Comparison of ENCODE assay signal across 22 cellular contexts in the genomic region with DNA sequence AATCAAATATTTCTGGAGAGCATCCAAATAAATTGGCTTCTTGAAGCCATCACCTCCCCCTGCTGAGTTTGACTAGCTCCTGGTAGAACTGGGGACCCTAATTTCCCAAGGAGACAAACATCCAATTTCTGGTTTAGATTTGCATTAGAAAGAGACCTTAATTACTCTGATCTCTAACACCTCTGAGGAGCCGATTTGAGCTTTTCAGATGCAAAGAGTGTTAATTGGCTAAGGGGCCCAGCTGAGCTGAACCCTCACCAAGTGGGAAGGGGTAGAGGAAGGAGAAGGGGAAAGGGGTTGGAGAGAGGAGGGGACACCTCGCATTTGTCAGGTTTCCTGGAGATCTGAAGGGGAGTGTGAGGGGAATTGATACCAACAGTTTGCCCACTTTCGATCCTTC.
"Had no signal": no experiment of that assay in that cellular context is flagged by ENCODE, and none has a peak within 500 bp of the region (broad histone marks: within the 10 kb centered on the region; RNA-seq: fewer than 3 reads in every experiment).

No MANE protein-coding gene starts in this region.

- H3K27ac Mint-ChIP-seq: activated CD4-positive, alpha-beta T cell treated with anti-CD3 and anti-CD28 coated beads, Interleukin-2, amount 10 ng/mL, durations not matched to agents 7 days and 5 days; activated CD8-positive, alpha-beta memory T cell treated with anti-CD3 and anti-CD28 coated beads, Interleukin-2, amount 10 ng/mL, durations not matched to agents 7 days and 5 days; activated CD8-positive, alpha-beta T cell treated with anti-CD3 and anti-CD28 coated beads for 36 hours; activated naive CD8-positive, alpha-beta T cell treated with anti-CD3 and anti-CD28 coated beads, Interleukin-2, amount 50 U/mL, for 24 hours; activated T-helper 1 cell treated with anti-CD3 and anti-CD28 coated beads, Interleukin-12 subunit alpha, Interleukin-12 subunit beta, Interleukin-2, Interleukin-4 antibody, amounts not matched to agents 30 ng/mL and 10 ng/mL and 1 ng/mL, durations not matched to agents 14 hours and 24 hours and 36 hours; dendritic cell treated with granulocyte-macrophage colony-stimulating factor and Interleukin-4, amounts not matched to agents 40 ng/mL and 50 ng/mL, for 4 days; mesothelial cell of epicardium; naive thymus-derived CD8-positive, alpha-beta T cell; stimulated activated memory B cell treated with anti-CD40 and anti-IgM and Interleukin-4, amounts not matched to agents 10 μg/mL and 1 μg/mL and 100 μg/mL, for 72 hours; T-helper 2 cell treated with Interferon-gamma antibody and Interleukin-4, amounts not matched to agents 5 μg/mL and 100 μg/mL, for 36 hours had no signal

- H3K36me3 Mint-ChIP-seq: activated CD8-positive, alpha-beta memory T cell treated with anti-CD3 and anti-CD28 coated beads, Interleukin-2, amount 10 ng/mL, durations not matched to agents 7 days and 5 days; naive thymus-derived CD8-positive, alpha-beta T cell; stimulated activated memory B cell treated with anti-CD40 and anti-IgM and Interleukin-4, amounts not matched to agents 10 μg/mL and 1 μg/mL and 100 μg/mL, for 72 hours; type B pancreatic cell had no signal

- H3K4me3 Mint-ChIP-seq: activated CD4-positive, alpha-beta T cell treated with anti-CD3 and anti-CD28 coated beads, Interleukin-2, amount 10 ng/mL, durations not matched to agents 7 days and 5 days; activated CD8-positive, alpha-beta memory T cell treated with anti-CD3 and anti-CD28 coated beads, Interleukin-2, amount 10 ng/mL, durations not matched to agents 7 days and 5 days; activated CD8-positive, alpha-beta T cell treated with anti-CD3 and anti-CD28 coated beads for 36 hours; activated naive CD8-positive, alpha-beta T cell treated with anti-CD3 and anti-CD28 coated beads, Interleukin-2, amount 50 U/mL, for 24 hours; activated T-helper 1 cell treated with anti-CD3 and anti-CD28 coated beads, Interleukin-12 subunit alpha, Interleukin-12 subunit beta, Interleukin-2, Interleukin-4 antibody, amounts not matched to agents 30 ng/mL and 10 ng/mL and 1 ng/mL, durations not matched to agents 14 hours and 24 hours and 36 hours; dendritic cell treated with granulocyte-macrophage colony-stimulating factor and Interleukin-4, amounts not matched to agents 40 ng/mL and 50 ng/mL, for 4 days; mesothelial cell of epicardium; naive thymus-derived CD8-positive, alpha-beta T cell; stimulated activated memory B cell treated with anti-CD40 and anti-IgM and Interleukin-4, amounts not matched to agents 10 μg/mL and 1 μg/mL and 100 μg/mL, for 72 hours; T-helper 2 cell treated with Interferon-gamma antibody and Interleukin-4, amounts not matched to agents 5 μg/mL and 100 μg/mL, for 36 hours had no signal

- H3K4me3 ChIP-seq: body of pancreas, lower lobe of right lung, testis, vagina had no signal

- DNase-seq: activated CD4-positive, alpha-beta T cell treated with anti-CD3 and anti-CD28 coated beads, Interleukin-2, amount 10 ng/mL, durations not matched to agents 7 days and 5 days; activated CD4-positive, CD25-positive, alpha-beta regulatory T cell treated with anti-CD3 and anti-CD28 coated beads, Interleukin-2, amount 50 U/mL, for 72 hours; activated CD8-positive, alpha-beta T cell treated with anti-CD3 and anti-CD28 coated beads for 36 hours; activated gamma-delta T cell; activated naive CD4-positive, alpha-beta T cell treated with anti-CD3 and anti-CD28 coated beads, Interleukin-2, amount 50 U/mL, for 16 hours; activated naive CD8-positive, alpha-beta T cell treated with anti-CD3 and anti-CD28 coated beads, Interleukin-2, amount 50 U/mL, for 24 hours; body of pancreas; effector CD8-positive, alpha-beta T cell; foreskin melanocyte; lower lobe of right lung; naive thymus-derived CD8-positive, alpha-beta T cell; small intestine; testis had no signal

- H3K27me3 ChIP-seq: body of pancreas, testis, vagina had no signal

- H3K9me3 ChIP-seq: body of pancreas, lower lobe of right lung, testis, vagina had no signal

- H3K27me3 Mint-ChIP-seq: type B pancreatic cell had no signal

- H3K4me1 ChIP-seq: body of pancreas, lower lobe of right lung, testis, vagina had no signal

- H3K36me3 ChIP-seq: lower lobe of right lung, vagina had no signal

- H3K4me1 Mint-ChIP-seq: activated CD4-positive, alpha-beta T cell treated with anti-CD3 and anti-CD28 coated beads, Interleukin-2, amount 10 ng/mL, durations not matched to agents 7 days and 5 days; activated CD8-positive, alpha-beta memory T cell treated with anti-CD3 and anti-CD28 coated beads, Interleukin-2, amount 10 ng/mL, durations not matched to agents 7 days and 5 days; activated naive CD8-positive, alpha-beta T cell treated with anti-CD3 and anti-CD28 coated beads, Interleukin-2, amount 50 U/mL, for 24 hours; stimulated activated memory B cell treated with anti-CD40 and anti-IgM and Interleukin-4, amounts not matched to agents 10 μg/mL and 1 μg/mL and 100 μg/mL, for 72 hours had no signal

- H3K9me3 Mint-ChIP-seq: activated CD4-positive, alpha-beta T cell treated with anti-CD3 and anti-CD28 coated beads, Interleukin-2, amount 10 ng/mL, durations not matched to agents 7 days and 5 days; activated CD8-positive, alpha-beta T cell treated with anti-CD3 and anti-CD28 coated beads for 36 hours; activated naive CD8-positive, alpha-beta T cell treated with anti-CD3 and anti-CD28 coated beads, Interleukin-2, amount 50 U/mL, for 24 hours; activated T-helper 1 cell treated with anti-CD3 and anti-CD28 coated beads, Interleukin-12 subunit alpha, Interleukin-12 subunit beta, Interleukin-2, Interleukin-4 antibody, amounts not matched to agents 30 ng/mL and 10 ng/mL and 1 ng/mL, durations not matched to agents 14 hours and 24 hours and 36 hours; dendritic cell treated with granulocyte-macrophage colony-stimulating factor and Interleukin-4, amounts not matched to agents 40 ng/mL and 50 ng/mL, for 4 days; T-helper 2 cell treated with Interferon-gamma antibody and Interleukin-4, amounts not matched to agents 5 μg/mL and 100 μg/mL, for 36 hours; type B pancreatic cell had no signal

- H3K27ac ChIP-seq: body of pancreas, lower lobe of right lung, testis, vagina, VCaP had no signal
